8 cellular contexts compared by ENCODE assay signal in the genomic region with DNA sequence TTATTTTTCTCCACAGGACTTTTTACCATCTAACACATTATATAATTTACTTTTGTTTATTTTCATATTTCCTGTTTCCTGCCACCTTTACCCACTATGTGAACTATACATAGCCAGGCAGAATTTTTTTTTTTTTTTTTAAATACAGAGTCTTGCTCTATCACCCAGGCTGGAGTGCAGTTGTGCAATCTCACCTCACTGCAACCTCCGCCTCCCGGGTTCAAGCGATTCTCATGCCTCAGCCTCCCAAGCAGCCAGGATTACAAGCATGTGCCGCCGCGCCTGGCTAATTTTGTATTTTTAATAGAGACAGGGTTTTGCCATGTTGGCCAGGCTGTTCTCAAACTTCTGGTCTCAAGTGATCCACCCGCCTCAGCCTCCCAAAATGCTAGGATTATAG. TPM values are rescaled to one million over a fixed set of nuclear protein-coding genes. Genes with fewer than 3 reads are reported as not detected.
DNase-seq lines count a peak whose midpoint lies in the region; ATAC-seq, FAIRE-seq and TF ChIP-seq lines count a peak whose summit lies in the region.
"Not testable (repeated sequence)": the region's sequence is repeated elsewhere in the genome, so short reads cannot be mapped to it uniquely, and the experiment has no call there.

No MANE protein-coding gene starts in this region.

- not testable (repeated sequence) for H3K9me2 ChIP-seq in OCI-LY7 (ENCODE audit: insufficient read depth, low read length)

- not testable (repeated sequence) for H3K36me3 Mint-ChIP-seq in activated CD4-positive, alpha-beta memory T cell treated with anti-CD3 and anti-CD28 coated beads, Interleukin-2, amount 10 ng/mL, durations not matched to agents 7 days and 5 days (ENCODE audit: low read depth)
- peaks cover 17% of the 10 kb centered on the region for H3K36me3 Mint-ChIP-seq in nephron progenitor cell (ENCODE audit: low read depth)

- not testable (repeated sequence) for TF ChIP-seq POLR2A in right lobe of liver (IDR thresholded peaks at IDR 0.05)
- peak; percentile 26 for TF ChIP-seq POLR2A in transverse colon (IDR thresholded peaks at IDR 0.05)

- H3K27ac Mint-ChIP-seq in activated CD4-positive, alpha-beta memory T cell treated with anti-CD3 and anti-CD28 coated beads, Interleukin-2, amount 10 ng/mL, durations not matched to agents 7 days and 5 days, result peak overlapping the region; percentile 15
- peak overlapping the region; percentile 57 for H3K27ac Mint-ChIP-seq in nephron progenitor cell

- H3K27me3 Mint-ChIP-seq in activated CD4-positive, alpha-beta memory T cell treated with anti-CD3 and anti-CD28 coated beads, Interleukin-2, amount 10 ng/mL, durations not matched to agents 7 days and 5 days; nephron progenitor cell (ENCODE audit: low read depth, poor library complexity): not testable (repeated sequence)

- FAIRE-seq in kidney (lab: Jason Lieb, UNC), result not testable (repeated sequence)

- peak overlapping the region; percentile 54 for H3K4me2 ChIP-seq in OCI-LY7 (ENCODE audit: low read length)

- ATAC-seq in right lobe of liver, result not testable (repeated sequence)

- H3K36me3 ChIP-seq in OCI-LY7 (ENCODE audit: insufficient read depth, low read length); duodenal mucosa (ENCODE audit: control insufficient read depth in 1 of 2, insufficient read depth in 2 of 2, low read length in 2 of 2); kidney (ENCODE audit: control insufficient read depth in 1 of 2, insufficient read depth in 2 of 2, low read length in 2 of 2); right lobe of liver; transverse colon: not testable (repeated sequence)

- not testable (repeated sequence) for H3K4me1 Mint-ChIP-seq in activated CD4-positive, alpha-beta memory T cell treated with anti-CD3 and anti-CD28 coated beads, Interleukin-2, amount 10 ng/mL, durations not matched to agents 7 days and 5 days
- H3K4me1 Mint-ChIP-seq in nephron progenitor cell, result peaks cover 46% of the 10 kb centered on the region

- WGBS in right lobe of liver (ENCODE audit: insufficient coverage, low coverage, low lambda C conversion rate, missing lambda C conversion rate), result 37% methylated on average over 6 of the region's 7 CpGs
- 46 to 71% methylated on average over 6 to 7 of the region's 7 CpGs for WGBS in transverse colon (ENCODE audit: low coverage in 1 of 2), 2 donors

- not testable (repeated sequence) for BruUV-seq in OCI-LY7 (replicated peaks; lab: Mats Ljungman, UMichigan)

- not testable (repeated sequence) for H3K9me3 ChIP-seq in OCI-LY7 (ENCODE audit: low read length); duodenal mucosa (ENCODE audit: control insufficient read depth in 1 of 2, low read length in 2 of 2); kidney (ENCODE audit: control insufficient read depth in 1 of 2, low read length in 2 of 2); right lobe of liver; transverse colon

- not testable (repeated sequence) for H3K79me2 ChIP-seq in OCI-LY7 (ENCODE audit: insufficient read depth, low read depth, low read length)

- H3K27me3 ChIP-seq in duodenal mucosa (ENCODE audit: control insufficient read depth in 1 of 2, insufficient read depth in 2 of 2, low read length in 2 of 2); right lobe of liver; transverse colon: not testable (repeated sequence)

- H3K4me3 Mint-ChIP-seq in activated CD4-positive, alpha-beta memory T cell treated with anti-CD3 and anti-CD28 coated beads, Interleukin-2, amount 10 ng/mL, durations not matched to agents 7 days and 5 days; nephron progenitor cell: not testable (repeated sequence)

- H3K4me3 ChIP-seq in OCI-LY7 (ENCODE audit: low read depth, low read length, poor library complexity, severe bottlenecking), result not testable (repeated sequence)
- H3K4me3 ChIP-seq in duodenal mucosa (ENCODE audit: low read depth in 1 of 2, low read length in 2 of 2), result peak overlapping the region; percentile 37 to 43
- H3K4me3 ChIP-seq in kidney (ENCODE audit: low read length in 2 of 2), result peak overlapping the region; percentile 44 to 71
- peak overlapping the region; percentile 28 to 71 (median 59) for H3K4me3 ChIP-seq in right lobe of liver
- peak overlapping the region; percentile 7 to 52 (median 33) for H3K4me3 ChIP-seq in transverse colon

- POLR2A ChIA-PET in OCI-LY7 (lab: Charles Lee), result interaction anchor here (0.7 kb wide), 1 partner anchor 732 kb away, joined by 4 read pairs; no protein-coding TSS in a partner anchor
- POLR2A ChIA-PET in activated CD4-positive, alpha-beta memory T cell treated with anti-CD3 and anti-CD28 coated beads, Interleukin-2, amount 10 ng/mL, durations not matched to agents 7 days and 5 days (lab: Charles Lee), result not testable (repeated sequence)

- H2AFZ ChIP-seq in OCI-LY7 (ENCODE audit: low read length), result peak overlapping the region; percentile 68; the same call in 1 of the 2 replicates

- in situ Hi-C loops in transverse colon (cut with MboI; ENCODE audit: low pct_ligation_motif_present in 1 of 4, low pct_unique_long_range_greater_than_20kb in 1 of 4, low sequenced_read_pairs in 3 of 4), result not testable (repeated sequence)

- H3K4me1 ChIP-seq in OCI-LY7 (ENCODE audit: insufficient read depth, low read length, poor library complexity, severe bottlenecking), result peaks cover 16% of the 10 kb centered on the region
- peaks cover 19 to 22% of the 10 kb centered on the region in 2 donors for H3K4me1 ChIP-seq in duodenal mucosa (ENCODE audit: control insufficient read depth in 1 of 2, insufficient read depth in 2 of 2, low read length in 2 of 2)
- H3K4me1 ChIP-seq in kidney (ENCODE audit: control insufficient read depth in 1 of 2, insufficient read depth in 1 of 2, low read depth in 1 of 2, low read length in 2 of 2), result peaks cover 18% of the 10 kb centered on the region in 2 donors
- H3K4me1 ChIP-seq in right lobe of liver, result peaks cover 0 to 68% (median 26%) of the 10 kb centered on the region in 4 donors
- H3K4me1 ChIP-seq in transverse colon, result peaks cover 0 to 35% (median 19%) of the 10 kb centered on the region in 4 donors

- not testable (repeated sequence) for H3K9ac ChIP-seq in duodenal mucosa (ENCODE audit: low read depth in 1 of 2, low read length in 2 of 2)
- peak overlapping the region in 1 of 2 donors; percentile 46 for H3K9ac ChIP-seq in kidney (ENCODE audit: low read length in 2 of 2)

- not testable (repeated sequence) for H4K20me1 ChIP-seq in OCI-LY7 (ENCODE audit: insufficient read depth, low read length)

- DNase-seq in OCI-LY7 (ENCODE audit: low spot score) (peak; percentile 1), right lobe of liver (peak in 1 of 3 donors; percentile 29), transverse colon (peak; percentile 71)
- not testable (repeated sequence) for DNase-seq in activated CD4-positive, alpha-beta memory T cell treated with anti-CD3 and anti-CD28 coated beads, Interleukin-2, amount 10 ng/mL, durations not matched to agents 7 days and 5 days; kidney; nephron progenitor cell

- not testable (repeated sequence) for H3K9me3 Mint-ChIP-seq in activated CD4-positive, alpha-beta memory T cell treated with anti-CD3 and anti-CD28 coated beads, Interleukin-2, amount 10 ng/mL, durations not matched to agents 7 days and 5 days; nephron progenitor cell

- not testable (repeated sequence) for TF ChIP-seq EP300 in transverse colon (IDR thresholded peaks at IDR 0.05; ENCODE audit: low read depth)

- CTCF ChIA-PET in OCI-LY7 (lab: Charles Lee; ENCODE audit: unreplicated experiment); activated CD4-positive, alpha-beta memory T cell treated with anti-CD3 and anti-CD28 coated beads, Interleukin-2, amount 10 ng/mL, durations not matched to agents 7 days and 5 days (lab: Charles Lee): not testable (repeated sequence)

- intact Hi-C loops in OCI-LY7 (cut with micrococcal nuclease; ENCODE audit: unreplicated experiment); kidney (cut with DNase I); right lobe of liver (cut with DNase I); transverse colon (cut with DNase I; ENCODE audit: low total_unique reads): not testable (repeated sequence)

- peak overlapping the region; percentile 42 for H3K27ac ChIP-seq in C4-2B
- peak overlapping the region; percentile 11 for H3K27ac ChIP-seq in OCI-LY7 (ENCODE audit: low read depth, low read length, poor library complexity, severe bottlenecking)
- H3K27ac ChIP-seq in duodenal mucosa (ENCODE audit: low read depth, low read length), result not testable (repeated sequence)
- H3K27ac ChIP-seq in kidney (ENCODE audit: low read depth in 2 of 2, low read length in 2 of 2), result peak overlapping the region in 1 of 2 donors; percentile 41
- H3K27ac ChIP-seq in right lobe of liver, result peak overlapping the region; percentile 24 to 95 (median 93)
- peak overlapping the region; percentile 80 to 89 (median 86) for H3K27ac ChIP-seq in transverse colon

- TF ChIP-seq CTCF in C4-2B (conservative IDR thresholded peaks at IDR 0.05); OCI-LY7 (conservative IDR thresholded peaks at IDR 0.05; ENCODE audit: low read length); kidney (IDR thresholded peaks at IDR 0.05; ENCODE audit: borderline replicate concordance, extremely low read depth, insufficient read depth); right lobe of liver (IDR thresholded peaks at IDR 0.05); nephron progenitor cell (IDR thresholded peaks at IDR 0.05); transverse colon (IDR thresholded peaks at IDR 0.05): not testable (repeated sequence)

RNA-seq across cellular contexts. Expression of a gene that starts 24.2 kb away (rescaled TPM):
- 7.5 and 7.8 TPM in 2 replicates for total RNA-seq in OCI-LY7 (2014; rRNA removed; shearing (Covaris generic))
- total RNA-seq in OCI-LY7 (2022) (18.1 and 20.8 TPM in 2 replicates), kidney (24.7 TPM), right lobe of liver (100 to 1,000 TPM in 4 of 6 experiments, 10 to 100 TPM in 2; 96.6 to 334 (median 150) TPM), transverse colon (100 to 1,000 TPM in 3 of 4 donors, 10 to 100 TPM in 1; 60.9 to 311 (median 219) TPM)
- total RNA-seq in activated CD4-positive, alpha-beta memory T cell treated with anti-CD3 and anti-CD28 coated beads, Interleukin-2, amount 10 ng/mL, durations not matched to agents 7 days and 5 days, result 10 to 100 TPM; 10.5 to 11.1 TPM
- polyA plus RNA-seq in kidney (ENCODE audit: insufficient read depth, low read depth, low replicate concordance), result 28.3 TPM

RNA-seq across cellular contexts. Expression of a gene that starts 24.2 kb away (rescaled TPM):
- 1.7 and 2.9 TPM in 2 replicates for total RNA-seq in OCI-LY7 (2014; rRNA removed; shearing (Covaris generic))
- total RNA-seq in OCI-LY7 (2022) (3.2 and 3.9 TPM in 2 replicates), kidney (14.6 TPM), right lobe of liver (1 to 10 TPM in 5 of 6 experiments, under 1 TPM in 1; 0.81 to 3.3 (median 1.3) TPM), transverse colon (1 to 10 TPM; 4.1 to 7.5 (median 5.4) TPM)
- 1 to 10 TPM in 1 of 2 experiments, under 1 TPM in 1; 0.50 to 1.3 TPM for total RNA-seq in activated CD4-positive, alpha-beta memory T cell treated with anti-CD3 and anti-CD28 coated beads, Interleukin-2, amount 10 ng/mL, durations not matched to agents 7 days and 5 days
- 7.6 TPM for polyA plus RNA-seq in kidney (ENCODE audit: insufficient read depth, low read depth, low replicate concordance)

RNA-seq across cellular contexts. Expression of a gene that starts 44.8 kb away (rescaled TPM):
- 18.7 and 35.4 TPM in 2 replicates for total RNA-seq in OCI-LY7 (2014; rRNA removed; shearing (Covaris generic))
- total RNA-seq in OCI-LY7 (2022) (20.5 and 22.0 TPM in 2 replicates), kidney (24.6 TPM), right lobe of liver (10 to 100 TPM; 11.6 to 60.9 (median 16.8) TPM), transverse colon (10 to 100 TPM; 39.1 to 46.8 (median 42.4) TPM)
- 10 to 100 TPM; 13.2 to 15.5 TPM for total RNA-seq in activated CD4-positive, alpha-beta memory T cell treated with anti-CD3 and anti-CD28 coated beads, Interleukin-2, amount 10 ng/mL, durations not matched to agents 7 days and 5 days
- 40.8 TPM for polyA plus RNA-seq in kidney (ENCODE audit: insufficient read depth, low read depth, low replicate concordance)

RNA-seq across cellular contexts. Expression of a gene that starts 45.0 kb away (rescaled TPM):
- total RNA-seq in OCI-LY7 (2014; rRNA removed; shearing (Covaris generic)), result 2.3 and 2.6 TPM in 2 replicates
- total RNA-seq in OCI-LY7 (2022) (3.5 and 3.6 TPM in 2 replicates), kidney (8.2 TPM), right lobe of liver (1 to 10 TPM; 1.3 to 2.3 (median 1.5) TPM), transverse colon (1 to 10 TPM; 2.4 to 7.2 (median 4.8) TPM)
- 1 to 10 TPM; 1.8 to 2.1 TPM for total RNA-seq in activated CD4-positive, alpha-beta memory T cell treated with anti-CD3 and anti-CD28 coated beads, Interleukin-2, amount 10 ng/mL, durations not matched to agents 7 days and 5 days
- polyA plus RNA-seq in kidney (ENCODE audit: insufficient read depth, low read depth, low replicate concordance), result 3.2 TPM
